15 cellular contexts compared by ENCODE assay signal in genomic region chr7:101696-102376, GRCh38.
DNase-seq lines count a peak whose midpoint lies in the region; ATAC-seq, FAIRE-seq and TF ChIP-seq lines count a peak whose summit lies in the region.
"Had no signal": no experiment of that assay in that cellular context is flagged by ENCODE, and none has a peak within 500 bp of the region (broad histone marks: within the 10 kb centered on the region; RNA-seq: fewer than 3 reads in every experiment).

No MANE protein-coding gene starts in this region.

- no peak overlapping the region for H3K4me3 ChIP-seq in ACC112 (ENCODE audit: low read depth, low read length)
- H3K4me3 ChIP-seq: skin epidermis had no signal

- H3K36me3 ChIP-seq in ACC112 (ENCODE audit: insufficient read depth, low read length): no peaks in the 10 kb centered on the region

- peak overlapping the region; percentile 76 for H3K27ac ChIP-seq in ACC112 (ENCODE audit: low read depth, low read length)

- peak; percentile 83 for FAIRE-seq in H54 (lab: Jason Lieb, UNC)

- H3K4me1 ChIP-seq in ACC112 (ENCODE audit: control insufficient read depth, insufficient read depth, low read length, unreplicated experiment): peaks cover 32% of the 10 kb centered on the region

- TF ChIP-seq POLR2A in H54 (IDR thresholded peaks at IDR 0.05; ENCODE audit: low read depth, low read length): no peak

- DNase-seq in H54 (ENCODE audit: insufficient read length, low spot score) (peak; percentile 65), amniotic epithelial cell (ENCODE audit: low read depth) (peak; percentile 59), hepatic stellate cell (ENCODE audit: low spot score) (peak; percentile 45), NCI-H2196 (lab: John Stamatoyannopoulos, UW; ENCODE audit: unreplicated experiment) (no peak), DMS153 treated with DMSO at 0.1 percent for 48 hours (lab: John Stamatoyannopoulos, UW; ENCODE audit: unreplicated experiment) (no peak), NOMO-1 treated with DMSO at 0.1 percent for 48 hours (lab: John Stamatoyannopoulos, UW; ENCODE audit: unreplicated experiment) (no peak)
- DNase-seq: activated T-cell treated with anti-CD3 and anti-CD28 coated beads, Interleukin-2, amount 50 U/mL, for 24 hours; C1 segment of cervical spinal cord; central memory CD4-positive, alpha-beta T cell; Karpas-422; NCI-H748 treated with DMSO at 0.1 percent for 48 hours; T-helper 9 cell had no signal

- no peaks in the 10 kb centered on the region for H3K27me3 ChIP-seq in ACC112 (ENCODE audit: insufficient read depth, low read length)

- peak overlapping the region; percentile 36 for H2AFZ ChIP-seq in ACC112 (ENCODE audit: low read length, unreplicated experiment)

- no peaks in the 10 kb centered on the region for H3K79me2 ChIP-seq in ACC112 (ENCODE audit: control insufficient read depth, insufficient read depth, low read length, unreplicated experiment)

- ATAC-seq in GM18858 (IDR thresholded peaks at IDR 0.05; ENCODE audit: unreplicated experiment): no peak

Comparison
In these comparisons a context has a peak if more than half of its experiments do, and no peak if none do; other contexts are left out.
1. DNase-seq: peak in H54 (single experiment), amniotic epithelial cell (single experiment) and hepatic stellate cell (single experiment); none in NCI-H2196 (single experiment), DMS153 treated with DMSO at 0.1 percent for 48 hours (single experiment) and NOMO-1 treated with DMSO at 0.1 percent for 48 hours (single experiment).